In genomic region chr5:96808868-96809558, GRCh38 we compare ENCODE assay signal across 8 cellular contexts. TPM values are rescaled to one million over a fixed set of nuclear protein-coding genes. Genes with fewer than 3 reads are reported as not detected.
A peak's percentile ranks its signal among the peaks of the same experiment; 100 is the strongest.
DNase-seq lines count a peak whose midpoint lies in the region; ATAC-seq, FAIRE-seq and TF ChIP-seq lines count a peak whose summit lies in the region.

No MANE protein-coding gene starts in this region.

- TF ChIP-seq RAD21 in A549 (conservative IDR thresholded peaks at IDR 0.05 in 1 of 2, IDR thresholded peaks at IDR 0.05 in 1 of 2) = no peak
- TF ChIP-seq RAD21 in K562 (CRISPR knock-in tag; conservative IDR thresholded peaks at IDR 0.05 in 1 of 2, IDR thresholded peaks at IDR 0.05 in 1 of 2) = 0 out of 4 replicates have a peak, but pooled peaks of 1 of the 2 experiments have one; percentile 9

- TF ChIP-seq EP300 in A549 (IDR thresholded peaks at IDR 0.05) (no peak), K562 (IDR thresholded peaks at IDR 0.05; ENCODE audit: low read length) (no peak)

- WGBS in A549 (ENCODE audit: missing lambda C conversion rate) = 75% methylated on average over 8 of the region's 8 CpGs
- WGBS in K562 (ENCODE audit: insufficient coverage, low coverage, missing lambda C conversion rate) = 55% methylated on average over 8 of the region's 8 CpGs

- H3K27me3 Mint-ChIP-seq in IgD-negative memory B cell = no peaks in the 10 kb centered on the region
- H3K27me3 Mint-ChIP-seq in naive thymus-derived CD8-positive, alpha-beta T cell = peaks cover 0 to 6% (median 0%) of the 10 kb centered on the region in 5 donors

- H3K9me3 Mint-ChIP-seq in IgD-negative memory B cell = no peaks in the 10 kb centered on the region
- peaks cover 0 to 4% (median 0%) of the 10 kb centered on the region in 9 donors for H3K9me3 Mint-ChIP-seq in naive thymus-derived CD8-positive, alpha-beta T cell

- POLR2A ChIA-PET in A549 (lab: Yijun Ruan, JAX) = interaction anchor here (0.6 to 2.3 kb wide), 15 partner anchors 9 to 408 kb away, joined by 3 to 10 read pairs (median 5); partner anchors contain the start of genes ERAP2 and LNPEP
- POLR2A ChIA-PET in K562 (lab: Yijun Ruan, JAX) = interaction anchor here (0.7 to 2.5 kb wide), 11 partner anchors 8 to 146 kb away, joined by 3 to 21 read pairs (median 5); no protein-coding TSS in a partner anchor
- POLR2A ChIA-PET in naive thymus-derived CD8-positive, alpha-beta T cell (lab: Charles Lee) = interaction anchor here (0.7 to 7.5 kb wide), 26 partner anchors 10 to 1013 kb away, joined by 3 to 221 read pairs (median 5); partner anchors contain the start of genes CAST, ERAP2 and LNPEP

- CTCF ChIA-PET in A549 (lab: Yijun Ruan, JAX) (interaction anchor here (1.0 to 2.1 kb wide), 6 partner anchors 9 to 354 kb away, joined by 3 to 7 read pairs (median 4); no protein-coding TSS in a partner anchor), K562 (lab: Yijun Ruan, JAX; ENCODE audit: low intra/inter-chr PET ratio) (no interaction called here)

- peak overlapping the region; percentile 81 for H3K4me3 ChIP-seq in A549
- peak overlapping the region; percentile 73 for H3K4me3 ChIP-seq in K562

- peak overlapping the region; percentile 99 for H3K27ac ChIP-seq in A549
- H3K27ac ChIP-seq in K562 (ENCODE audit: extremely low read depth, low read depth, low read length) = peak overlapping the region; percentile 96

- peak overlapping the region; percentile 88 to 99 (median 96) for H3K4me3 Mint-ChIP-seq in IgD-negative memory B cell
- H3K4me3 Mint-ChIP-seq in naive thymus-derived CD8-positive, alpha-beta T cell = peak overlapping the region; percentile 89 to 99 (median 94)

- DNase-seq in A549 (ENCODE audit: low read depth in 1 of 2, low spot score in 1 of 2) = no peak
- DNase-seq in K562 (ENCODE audit: extremely low read depth in 1 of 4, low spot score in 3 of 4) = no peak
- DNase-seq in naive thymus-derived CD8-positive, alpha-beta T cell = no peak
- DNase-seq in HK-2 (ENCODE audit: unreplicated experiment) = no peak
- DNase-seq in NCI-H1417 (lab: John Stamatoyannopoulos, UW) = no peak
- DNase-seq in NCI-H524 treated with DMSO at 0.1 percent for 48 hours (lab: John Stamatoyannopoulos, UW) = no peak
- no peak for DNase-seq in NCI-H524 (lab: John Stamatoyannopoulos, UW)

- H3K9me3 ChIP-seq in A549 (no peaks in the 10 kb centered on the region), K562 (replicated peaks; ENCODE audit: control insufficient read depth, insufficient read depth, low read depth, low read length) (no peaks in the 10 kb centered on the region)

- H3K4me1 ChIP-seq in A549 (peaks cover 5% of the 10 kb centered on the region), K562 (replicated peaks in 1 of 2; ENCODE audit: control insufficient read depth in 2 of 2, insufficient read depth in 2 of 2, low read length in 2 of 2) (peaks cover 11 to 14% of the 10 kb centered on the region in 2 experiments; a peak in 4 of 5 replicates)

- ATAC-seq in A549 (no peak), K562 (no peak)
- ATAC-seq in naive thymus-derived CD8-positive, alpha-beta T cell = no peak

- H3K9ac ChIP-seq in K562 (ENCODE audit: insufficient read depth in 1 of 2, low read depth in 2 of 2, low read length in 2 of 2) = peak overlapping the region in 1 of 2 experiments; percentile 92; a peak in 2 of 4 replicates

- intact Hi-C loops in K562 (cut with micrococcal nuclease) = loop anchor here (5.0 kb wide), 1 partner anchor 128 kb away; the partner anchor contains the start of gene LNPEP

- no peaks in the 10 kb centered on the region for H3K27me3 ChIP-seq in K562 (ENCODE audit: control insufficient read depth in 2 of 2, insufficient read depth in 2 of 2, low read length in 2 of 2)

- H3K79me2 ChIP-seq in K562 (ENCODE audit: control insufficient read depth, insufficient read depth, low read length) = peaks cover 12% of the 10 kb centered on the region; the same call in 2 of the 3 replicates

- TF ChIP-seq CTCF in A549 (IDR thresholded peaks at IDR 0.05) (no peak), K562 (IDR thresholded peaks at IDR 0.05 in 2 of 3, conservative IDR thresholded peaks at IDR 0.05 in 1 of 3; ENCODE audit: insufficient read depth in 2 of 3, low read depth in 1 of 3, low read length in 3 of 3) (no peak)

- no peaks in the 10 kb centered on the region for H3K36me3 ChIP-seq in K562 (ENCODE audit: control insufficient read depth, insufficient read depth, low read length)

- peaks cover 2% of the 10 kb centered on the region for H3K36me3 Mint-ChIP-seq in IgD-negative memory B cell
- H3K36me3 Mint-ChIP-seq in naive thymus-derived CD8-positive, alpha-beta T cell = peaks cover 0 to 10% (median 6%) of the 10 kb centered on the region in 3 donors

- H4K20me1 ChIP-seq in K562 (replicated peaks; ENCODE audit: control insufficient read depth, insufficient read depth, low read length) = no peaks in the 10 kb centered on the region

- no peak for FAIRE-seq in A549 (lab: Jason Lieb, UNC)
- no peak for FAIRE-seq in K562 (lab: Jason Lieb, UNC)

- H3K4me2 ChIP-seq in A549 (peak overlapping the region; percentile 89), K562 (ENCODE audit: insufficient read depth, low read length) (peak overlapping the region; percentile 90)

- H3K27ac Mint-ChIP-seq in IgD-negative memory B cell = peak overlapping the region; percentile 95 to 100 (median 99)
- H3K27ac Mint-ChIP-seq in naive thymus-derived CD8-positive, alpha-beta T cell = peak overlapping the region; percentile 97 to 100 (median 99)

- TF ChIP-seq POLR2A in A549 (IDR thresholded peaks at IDR 0.05; ENCODE audit: low read length) (no peak), K562 (conservative IDR thresholded peaks at IDR 0.05) (no peak)

- H3K4me1 Mint-ChIP-seq in IgD-negative memory B cell = peaks cover 24 to 30% (median 27%) of the 10 kb centered on the region in 3 donors
- peaks cover 32 to 81% (median 76%) of the 10 kb centered on the region in 4 donors for H3K4me1 Mint-ChIP-seq in naive thymus-derived CD8-positive, alpha-beta T cell

- H3K9me1 ChIP-seq in K562 (ENCODE audit: control insufficient read depth, insufficient read depth, low read length) = no peaks in the 10 kb centered on the region

- H2AFZ ChIP-seq in K562 (ENCODE audit: low read depth, low read length) = peak overlapping the region; percentile 96

- no TSS peak for BruUV-seq in K562 (replicated peaks; lab: Mats Ljungman, UMichigan)

- in situ Hi-C loops in K562 (cut with MboI) = no loop called here

TF ChIP-seq in A549, 52 proteins besides CTCF, POLR2A, EP300 and RAD21 (continues in another document):
- TF ChIP-seq TFCP2L1 (CRISPR knock-in tag; IDR thresholded peaks at IDR 0.05) (no peak), HEYL (CRISPR knock-in tag; IDR thresholded peaks at IDR 0.05) (no peak), CHD2 (IDR thresholded peaks at IDR 0.05; ENCODE audit: low read length, partially characterized antibody) (no peak), KDM5A (IDR thresholded peaks at IDR 0.05) (no peak), JUN (IDR thresholded peaks at IDR 0.05) (no peak), SREBF2 (IDR thresholded peaks at IDR 0.05) (no peak), HES2 (IDR thresholded peaks at IDR 0.05) (no peak), RCOR1 (IDR thresholded peaks at IDR 0.05; ENCODE audit: low read depth, low read length) (no peak)

TF ChIP-seq in K562, 482 proteins besides CTCF, POLR2A, EP300 and RAD21 (continues in another document):
- no peak for TF ChIP-seq PML (IDR thresholded peaks at IDR 0.05; ENCODE audit: low read length)
- TF ChIP-seq TRIM24 (IDR thresholded peaks at IDR 0.05) = no peak
- TF ChIP-seq MBD1 (CRISPR knock-in tag; IDR thresholded peaks at IDR 0.05) = peak; percentile 55; the same call in 1 of the 2 replicates

RNA-seq across cellular contexts. Expression of gene ERAP1, which starts 1.3 kb away (rescaled TPM):
- 28.2 and 32.7 TPM in 2 replicates for polyA plus RNA-seq in A549 (2011; rRNA removed)
- 5.1 and 5.2 TPM in 2 replicates for polyA plus RNA-seq in A549 (2012; cell fraction: cytosol; rRNA removed)
- polyA plus RNA-seq in A549 (2012; cell fraction: nucleus; rRNA removed) = 9.8 and 10.7 TPM in 2 replicates
- polyA plus RNA-seq in A549 (2017; fragmentation: RNase III; extraction: RNeasy Plus Mini Kit Qiagen cat#74134 plus additional on column Dnase treatment) = 7.6 to 8.6 TPM (median 8.4 TPM) in 3 replicates
- polyA minus RNA-seq in A549 (2011; rRNA and poly(A)+ RNA removed) = 33.1 and 62.9 TPM in 2 replicates
- 22.0 TPM for polyA plus RNA-seq in IgD-negative memory B cell
- 74.2 and 101 TPM in 2 replicates for total RNA-seq in K562 (2011; cell fraction: chromatin; rRNA removed; ENCODE audit: low replicate concordance)
- total RNA-seq in K562 (2011; cell fraction: nucleolus; rRNA removed) = 27.7 and 31.6 TPM in 2 replicates
- 39.5 and 42.7 TPM in 2 replicates for total RNA-seq in K562 (2011; cell fraction: nucleoplasm; rRNA removed)
- 11.0 and 15.0 TPM in 2 replicates for total RNA-seq in K562 (2014; rRNA removed)
- 18.6 and 19.6 TPM in 2 replicates for total RNA-seq in K562 (2014; rRNA removed; fragmentation: Illumina TruSeq; extraction: Trizol)
- total RNA-seq in K562 (2015; rRNA removed; fragmentation: Illumina TruSeq; extraction: Trizol) = 21.0 and 22.0 TPM in 2 replicates
- 23.1 and 26.8 TPM in 2 replicates for total RNA-seq in K562 (2021)
- 23.3 and 25.5 TPM in 2 replicates for polyA plus RNA-seq in K562 (2011; rRNA removed)
- polyA plus RNA-seq in K562 (2011; cell fraction: cytosol; rRNA removed) = 20.6 and 22.2 TPM in 2 replicates
- 46.5 and 56.3 TPM in 2 replicates for polyA plus RNA-seq in K562 (2011; cell fraction: nucleus; rRNA removed)
- 22.9 and 49.5 TPM in 2 replicates for polyA plus RNA-seq in K562 (2012)
- 23.4 and 31.5 TPM in 2 replicates for polyA plus RNA-seq in K562 (2014; fragmentation: Illumina TruSeq; extraction: Trizol)
- 1 to 10 TPM; 2.1 to 3.8 TPM for polyA plus RNA-seq in K562 (2014; fragmentation: Nextera tagmentation; extraction: Ambion mirVana)
- polyA plus RNA-seq in K562 (2014; rRNA removed) = 11.9 TPM in 2 replicates
- polyA minus RNA-seq in K562 (2011; rRNA and poly(A)+ RNA removed) = 88.3 and 107 TPM in 2 replicates
- 11.5 and 15.3 TPM in 2 replicates for polyA minus RNA-seq in K562 (2011; cell fraction: cytosol; rRNA and poly(A)+ RNA removed)
- polyA minus RNA-seq in K562 (2011; cell fraction: nucleus; rRNA and poly(A)+ RNA removed) = 17.6 and 30.3 TPM in 2 replicates
- 100 to 1,000 TPM; 120 to 124 TPM for total RNA-seq in naive thymus-derived CD8-positive, alpha-beta T cell
- 10 to 100 TPM; 48.2 to 83.9 (median 62.7) TPM for polyA plus RNA-seq in naive thymus-derived CD8-positive, alpha-beta T cell

Comparison
In these comparisons a context has a peak if more than half of its experiments do, and no peak if none do; other contexts are left out.
1. Of the 35 proteins assayed by ChIP-seq in both K562 and A549: peak only in K562: JUNB; only in A549: none; in both: none; in neither: 31; mixed calls (peak in some experiments, not most) for 3.